ENCODE assay signal across 2 cellular contexts in genomic region chr15:32786906-32787305, GRCh38.
TF ChIP-seq lines count a peak whose summit lies in the region.

No MANE protein-coding gene starts in this region.

TF ChIP-seq in A549, 52 proteins besides CTCF, POLR2A, EP300 and RAD21 (continued from another document):
- TF ChIP-seq CBX2 (IDR thresholded peaks at IDR 0.05; ENCODE audit: borderline replicate concordance, low read depth) (no peak), HOXA7 (CRISPR knock-in tag; IDR thresholded peaks at IDR 0.05) (no peak), HOXB5 (CRISPR knock-in tag; IDR thresholded peaks at IDR 0.05) (no peak), HOXB13 (CRISPR knock-in tag; IDR thresholded peaks at IDR 0.05; ENCODE audit: low read depth) (no peak), MYC (IDR thresholded peaks at IDR 0.05; ENCODE audit: borderline replicate concordance, low read length) (no peak), FOXS1 (CRISPR knock-in tag; IDR thresholded peaks at IDR 0.05) (no peak), RARB (CRISPR knock-in tag; IDR thresholded peaks at IDR 0.05) (no peak), HEYL (CRISPR knock-in tag; IDR thresholded peaks at IDR 0.05) (no peak), EHF (CRISPR knock-in tag; IDR thresholded peaks at IDR 0.05) (no peak), HES2 (IDR thresholded peaks at IDR 0.05) (no peak), E2F6 (IDR thresholded peaks at IDR 0.05; ENCODE audit: borderline replicate concordance, low read depth) (no peak), BCL3 (IDR thresholded peaks at IDR 0.05) (no peak), PBX3 (IDR thresholded peaks at IDR 0.05) (no peak)
TF ChIP-seq in A549: peak in this region for 0.

TF ChIP-seq in IMR-90, 13 proteins besides CTCF, POLR2A, EP300 and RAD21 (continued from another document):
- TF ChIP-seq USF2 (IDR thresholded peaks at IDR 0.05; ENCODE audit: low read depth, low read length) (no peak), CHD1 (IDR thresholded peaks at IDR 0.05; ENCODE audit: low read depth, low read length) (no peak), MAZ (IDR thresholded peaks at IDR 0.05; ENCODE audit: borderline replicate concordance, low read depth, low read length) (no peak), RCOR1 (IDR thresholded peaks at IDR 0.05; ENCODE audit: insufficient replicate concordance, low read length) (no peak), CEBPB (IDR thresholded peaks at IDR 0.05; ENCODE audit: low read depth, low read length) (no peak), MAFK (IDR thresholded peaks at IDR 0.05; ENCODE audit: low read depth, low read length) (no peak), RFX5 (IDR thresholded peaks at IDR 0.05; ENCODE audit: low read depth, low read length) (no peak), FOS (IDR thresholded peaks at IDR 0.05; ENCODE audit: low read depth, low read length) (no peak), NFE2L2 (IDR thresholded peaks at IDR 0.05; ENCODE audit: low read depth, low read length) (no peak), BHLHE40 (IDR thresholded peaks at IDR 0.05; ENCODE audit: low read depth, low read length) (no peak), MXI1 (IDR thresholded peaks at IDR 0.05; ENCODE audit: borderline replicate concordance, low read depth, low read length) (no peak)
